ENCODE assay signal across 6 cellular contexts in the genomic region with DNA sequence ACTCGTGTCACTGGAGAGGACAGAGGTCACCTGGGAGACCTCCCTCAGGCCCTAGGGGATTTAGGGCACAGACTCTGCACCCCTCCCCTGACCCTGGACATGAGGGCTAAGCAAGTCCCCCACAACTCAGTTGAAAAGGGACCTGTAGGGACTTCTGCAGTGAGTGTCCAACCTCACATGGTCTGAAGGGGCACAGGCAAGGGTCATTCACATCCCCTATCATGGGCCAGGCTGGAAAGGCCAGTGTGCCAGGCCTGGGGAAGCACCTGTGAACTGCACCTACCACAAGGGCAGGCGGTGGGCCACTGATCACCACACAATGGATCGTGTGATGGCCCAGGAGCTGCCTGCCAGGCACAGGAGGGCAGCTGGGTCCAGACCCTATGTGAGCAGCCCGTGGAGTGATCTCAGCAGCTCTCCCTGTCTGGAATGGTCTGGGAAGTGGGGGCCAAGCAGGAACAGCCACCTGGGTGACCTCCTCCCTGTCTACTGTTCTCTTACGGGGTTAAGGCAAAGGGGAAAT.
A peak's percentile ranks its signal among the peaks of the same experiment; 100 is the strongest.
DNase-seq lines count a peak whose midpoint lies in the region; ATAC-seq and TF ChIP-seq lines count a peak whose summit lies in the region.
"Not testable (repeated sequence)": the region's sequence is repeated elsewhere in the genome, so short reads cannot be mapped to it uniquely, and the experiment has no call there.

No MANE protein-coding gene starts in this region.

- 80% methylated on average over 1 of the region's 5 CpGs for WGBS in esophagus muscularis mucosa
- WGBS in right cardiac atrium = 44% methylated on average over 5 of the region's 5 CpGs

- TF ChIP-seq EP300 in esophagus muscularis mucosa (IDR thresholded peaks at IDR 0.05) = not testable (repeated sequence)

- not testable (repeated sequence) for H3K27ac Mint-ChIP-seq in activated CD4-positive, alpha-beta T cell treated with anti-CD3 and anti-CD28 coated beads, Interleukin-2, amount 10 ng/mL, durations not matched to agents 24 days and 14 days

- not testable (repeated sequence) for H3K27ac ChIP-seq in coronary artery; esophagus muscularis mucosa (replicated peaks in 1 of 4); right cardiac atrium (ENCODE audit: low read length); upper lobe of right lung

- H3K27me3 ChIP-seq in esophagus muscularis mucosa = peaks cover 0 to 42% (median 0%) of the 10 kb centered on the region in 4 donors
- not testable (repeated sequence) for H3K27me3 ChIP-seq in right cardiac atrium (ENCODE audit: control insufficient read depth, insufficient read depth)
- H3K27me3 ChIP-seq in upper lobe of right lung = peaks cover 12% of the 10 kb centered on the region

- TF ChIP-seq CTCF in coronary artery (IDR thresholded peaks at IDR 0.05); esophagus muscularis mucosa (IDR thresholded peaks at IDR 0.05); upper lobe of right lung (IDR thresholded peaks at IDR 0.05): not testable (repeated sequence)

- not testable (repeated sequence) for TF ChIP-seq POLR2A in esophagus muscularis mucosa (IDR thresholded peaks at IDR 0.05; ENCODE audit: low read depth)

- H3K36me3 Mint-ChIP-seq in activated CD4-positive, alpha-beta T cell treated with anti-CD3 and anti-CD28 coated beads, Interleukin-2, amount 10 ng/mL, durations not matched to agents 24 days and 14 days (ENCODE audit: low read depth) = not testable (repeated sequence)

- DNase-seq in activated CD4-positive, alpha-beta T cell treated with anti-CD3 and anti-CD28 coated beads, Interleukin-2, amount 10 ng/mL, durations not matched to agents 24 days and 14 days = peak; percentile 41
- DNase-seq in activated gamma-delta T cell (lab: John Stamatoyannopoulos, UW) (peak; percentile 0), coronary artery (ENCODE audit: low spot score) (peak; percentile 33), esophagus muscularis mucosa (ENCODE audit: extremely low spot score) (peak; percentile 92), right cardiac atrium (peak in 2 of 3 donors; percentile 34 to 35), upper lobe of right lung (peak; percentile 57)

- not testable (repeated sequence) for H3K9me3 Mint-ChIP-seq in activated CD4-positive, alpha-beta T cell treated with anti-CD3 and anti-CD28 coated beads, Interleukin-2, amount 10 ng/mL, durations not matched to agents 24 days and 14 days

- not testable (repeated sequence) for H3K27me3 Mint-ChIP-seq in activated CD4-positive, alpha-beta T cell treated with anti-CD3 and anti-CD28 coated beads, Interleukin-2, amount 10 ng/mL, durations not matched to agents 24 days and 14 days

- not testable (repeated sequence) for H3K9me3 ChIP-seq in esophagus muscularis mucosa; right cardiac atrium (ENCODE audit: control insufficient read depth, low read length); upper lobe of right lung

- not testable (repeated sequence) for H3K4me3 Mint-ChIP-seq in activated CD4-positive, alpha-beta T cell treated with anti-CD3 and anti-CD28 coated beads, Interleukin-2, amount 10 ng/mL, durations not matched to agents 24 days and 14 days

- not testable (repeated sequence) for ATAC-seq in right cardiac atrium, upper lobe of right lung

- not testable (repeated sequence) for H3K36me3 ChIP-seq in esophagus muscularis mucosa, upper lobe of right lung

- not testable (repeated sequence) for H3K4me1 Mint-ChIP-seq in activated CD4-positive, alpha-beta T cell treated with anti-CD3 and anti-CD28 coated beads, Interleukin-2, amount 10 ng/mL, durations not matched to agents 24 days and 14 days

- intact Hi-C loops in activated CD4-positive, alpha-beta T cell treated with anti-CD3 and anti-CD28 coated beads, Interleukin-2, amount 10 ng/mL, durations not matched to agents 24 days and 14 days (cut with micrococcal nuclease); esophagus muscularis mucosa (cut with DNase I); right cardiac atrium (cut with DNase I); upper lobe of right lung (cut with DNase I): not testable (repeated sequence)

- not testable (repeated sequence) for H3K4me1 ChIP-seq in esophagus muscularis mucosa; right cardiac atrium (ENCODE audit: control insufficient read depth, insufficient read depth, low read length); upper lobe of right lung

- not testable (repeated sequence) for H3K4me3 ChIP-seq in coronary artery; esophagus muscularis mucosa; right cardiac atrium (ENCODE audit: low read length); upper lobe of right lung

Comparison
In these comparisons a context has a peak if more than half of its experiments do, and no peak if none do; other contexts are left out.
1. DNase-seq: peak in every context shown above with its lines; median percentile 92 in esophagus muscularis mucosa; 57 in upper lobe of right lung; 41 in activated CD4-positive, alpha-beta T cell treated with anti-CD3 and anti-CD28 coated beads, Interleukin-2, amount 10 ng/mL, durations not matched to agents 24 days and 14 days; 34 in right cardiac atrium; 33 in coronary artery; 0 in activated gamma-delta T cell.